ENCODE assay signal across 1 cellular context in the genomic region with DNA sequence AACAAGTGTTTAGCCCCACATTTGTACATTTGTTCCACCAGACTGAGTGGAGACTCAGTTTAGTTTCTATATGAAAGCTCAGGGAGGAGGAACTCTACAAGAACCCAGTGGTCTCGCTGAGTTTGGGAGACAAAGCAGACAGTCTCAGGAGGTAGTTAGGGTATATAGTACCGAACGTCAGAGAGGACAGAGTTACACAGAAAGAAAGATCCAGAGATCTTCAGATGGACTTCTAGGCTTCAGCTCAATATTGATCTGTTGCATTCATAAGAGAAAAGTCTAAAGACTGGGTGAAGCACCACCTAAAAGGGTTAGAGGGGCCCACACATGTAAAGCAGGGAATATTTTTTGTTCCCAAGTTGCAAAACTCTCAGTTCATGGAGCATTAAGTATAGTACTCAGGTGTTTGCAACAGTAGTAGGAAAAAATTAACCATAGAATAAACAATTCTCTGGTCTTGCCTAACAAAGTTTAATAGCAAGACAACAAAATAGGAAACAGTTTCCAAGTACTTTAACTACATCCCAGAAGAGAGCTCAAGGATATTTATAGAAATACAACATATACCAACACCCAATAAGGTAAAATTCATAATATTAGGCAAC.
TF ChIP-seq lines count a peak whose summit lies in the region.

No MANE protein-coding gene starts in this region.

TF ChIP-seq in HepG2, 621 proteins besides CTCF, POLR2A, EP300 and RAD21 (continued from another document and continues in another):
- TF ChIP-seq HNF4G (IDR thresholded peaks at IDR 0.05; ENCODE audit: borderline replicate concordance, low read depth, low read length) (peak; percentile 76; the same call in 1 of the 2 replicates), HNF4G (CRISPR knock-in tag; IDR thresholded peaks at IDR 0.05; ENCODE audit: borderline replicate concordance, low read depth) (0 out of 2 replicates have a peak, but pooled peaks have one; percentile 26), HNRNPLL (IDR thresholded peaks at IDR 0.05; ENCODE audit: low read depth, low read length, poor library complexity, severe bottlenecking) (no peak), ZNF777 (CRISPR knock-in tag; IDR thresholded peaks at IDR 0.05) (no peak), ASH2L (IDR thresholded peaks at IDR 0.05; ENCODE audit: insufficient read length, low read depth, low read length) (peak; percentile 95), ZNF660 (CRISPR knock-in tag; IDR thresholded peaks at IDR 0.05; ENCODE audit: borderline replicate concordance, low read depth) (no peak), SRSF4 (IDR thresholded peaks at IDR 0.05; ENCODE audit: low read depth, low read length, poor library complexity, severe bottlenecking) (no peak), ELF1 (CRISPR knock-in tag; IDR thresholded peaks at IDR 0.05) (no peak), HOXA9 (CRISPR knock-in tag; IDR thresholded peaks at IDR 0.05; ENCODE audit: borderline replicate concordance) (no peak), MEIS2 (CRISPR knock-in tag; IDR thresholded peaks at IDR 0.05) (no peak), ISL2 (CRISPR knock-in tag; IDR thresholded peaks at IDR 0.05) (peak; percentile 97), ZFX (CRISPR knock-in tag; IDR thresholded peaks at IDR 0.05; ENCODE audit: low read depth) (no peak), ZNF768 (CRISPR knock-in tag; IDR thresholded peaks at IDR 0.05) (no peak), ZBTB3 (CRISPR knock-in tag; IDR thresholded peaks at IDR 0.05; ENCODE audit: borderline replicate concordance, low read depth) (no peak), KDM6A (CRISPR knock-in tag; IDR thresholded peaks at IDR 0.05; ENCODE audit: low read depth) (peak; percentile 92), ZNF616 (CRISPR knock-in tag; IDR thresholded peaks at IDR 0.05; ENCODE audit: low read depth) (no peak), YY1 (IDR thresholded peaks at IDR 0.05; ENCODE audit: insufficient read depth, insufficient replicate concordance, low read depth, low read length) (no peak), ZFP62 (CRISPR knock-in tag; IDR thresholded peaks at IDR 0.05) (no peak), ZNF232 (CRISPR knock-in tag; IDR thresholded peaks at IDR 0.05; ENCODE audit: borderline replicate concordance) (no peak), AGO2 (optimal IDR thresholded peaks at IDR 0.05; ENCODE audit: low read depth, low read length) (no peak), SP1 (IDR thresholded peaks at IDR 0.05) (no peak), SP1 (CRISPR knock-in tag; IDR thresholded peaks at IDR 0.05) (no peak), ZNF605 (CRISPR knock-in tag; IDR thresholded peaks at IDR 0.05) (no peak), ZNF20 (CRISPR knock-in tag; IDR thresholded peaks at IDR 0.05) (no peak), HMG20B (CRISPR knock-in tag; conservative IDR thresholded peaks at IDR 0.05) (0 out of 2 replicates have a peak, but pooled peaks have one; percentile 56), ZNF101 (CRISPR knock-in tag; IDR thresholded peaks at IDR 0.05; ENCODE audit: borderline replicate concordance, low read depth) (no peak), ZBTB20 (CRISPR knock-in tag; IDR thresholded peaks at IDR 0.05; ENCODE audit: borderline replicate concordance, low read depth) (no peak), ZNF562 (CRISPR knock-in tag; IDR thresholded peaks at IDR 0.05; ENCODE audit: borderline replicate concordance) (no peak), SMC3 (IDR thresholded peaks at IDR 0.05; ENCODE audit: low read length) (peak; percentile 22; the same call in 1 of the 2 replicates), ZBTB8A (CRISPR knock-in tag; IDR thresholded peaks at IDR 0.05; ENCODE audit: borderline replicate concordance, low read depth) (no peak), ARNT2 (CRISPR knock-in tag; IDR thresholded peaks at IDR 0.05; ENCODE audit: low read depth) (peak; percentile 41; the same call in 1 of the 2 replicates), ZC3H4 (CRISPR knock-in tag; IDR thresholded peaks at IDR 0.05; ENCODE audit: borderline replicate concordance) (no peak), HMG20A (CRISPR knock-in tag; IDR thresholded peaks at IDR 0.05; ENCODE audit: borderline replicate concordance) (peak; percentile 91), NFE2 (CRISPR knock-in tag; IDR thresholded peaks at IDR 0.05) (no peak)
- TF ChIP-seq, protein P1, sequence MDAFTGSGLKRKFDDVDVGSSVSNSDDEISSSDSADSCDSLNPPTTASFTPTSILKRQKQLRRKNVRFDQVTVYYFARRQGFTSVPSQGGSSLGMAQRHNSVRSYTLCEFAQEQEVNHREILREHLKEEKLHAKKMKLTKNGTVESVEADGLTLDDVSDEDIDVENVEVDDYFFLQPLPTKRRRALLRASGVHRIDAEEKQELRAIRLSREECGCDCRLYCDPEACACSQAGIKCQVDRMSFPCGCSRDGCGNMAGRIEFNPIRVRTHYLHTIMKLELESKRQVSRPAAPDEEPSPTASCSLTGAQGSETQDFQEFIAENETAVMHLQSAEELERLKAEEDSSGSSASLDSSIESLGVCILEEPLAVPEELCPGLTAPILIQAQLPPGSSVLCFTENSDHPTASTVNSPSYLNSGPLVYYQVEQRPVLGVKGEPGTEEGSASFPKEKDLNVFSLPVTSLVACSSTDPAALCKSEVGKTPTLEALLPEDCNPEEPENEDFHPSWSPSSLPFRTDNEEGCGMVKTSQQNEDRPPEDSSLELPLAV (CRISPR knock-in tag; conservative IDR thresholded peaks at IDR 0.05; ENCODE audit: low read depth) = no peak
- TF ChIP-seq, protein P2, sequence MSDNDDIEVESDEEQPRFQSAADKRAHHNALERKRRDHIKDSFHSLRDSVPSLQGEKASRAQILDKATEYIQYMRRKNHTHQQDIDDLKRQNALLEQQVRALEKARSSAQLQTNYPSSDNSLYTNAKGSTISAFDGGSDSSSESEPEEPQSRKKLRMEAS (IDR thresholded peaks at IDR 0.05) = peak; percentile 38; the same call in 1 of the 2 replicates
- TF ChIP-seq, protein P3, sequence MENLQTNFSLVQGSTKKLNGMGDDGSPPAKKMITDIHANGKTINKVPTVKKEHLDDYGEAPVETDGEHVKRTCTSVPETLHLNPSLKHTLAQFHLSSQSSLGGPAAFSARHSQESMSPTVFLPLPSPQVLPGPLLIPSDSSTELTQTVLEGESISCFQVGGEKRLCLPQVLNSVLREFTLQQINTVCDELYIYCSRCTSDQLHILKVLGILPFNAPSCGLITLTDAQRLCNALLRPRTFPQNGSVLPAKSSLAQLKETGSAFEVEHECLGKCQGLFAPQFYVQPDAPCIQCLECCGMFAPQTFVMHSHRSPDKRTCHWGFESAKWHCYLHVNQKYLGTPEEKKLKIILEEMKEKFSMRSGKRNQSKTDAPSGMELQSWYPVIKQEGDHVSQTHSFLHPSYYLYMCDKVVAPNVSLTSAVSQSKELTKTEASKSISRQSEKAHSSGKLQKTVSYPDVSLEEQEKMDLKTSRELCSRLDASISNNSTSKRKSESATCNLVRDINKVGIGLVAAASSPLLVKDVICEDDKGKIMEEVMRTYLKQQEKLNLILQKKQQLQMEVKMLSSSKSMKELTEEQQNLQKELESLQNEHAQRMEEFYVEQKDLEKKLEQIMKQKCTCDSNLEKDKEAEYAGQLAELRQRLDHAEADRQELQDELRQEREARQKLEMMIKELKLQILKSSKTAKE (CRISPR knock-in tag; IDR thresholded peaks at IDR 0.05; ENCODE audit: borderline replicate concordance) = no peak
- TF ChIP-seq, protein P4, sequence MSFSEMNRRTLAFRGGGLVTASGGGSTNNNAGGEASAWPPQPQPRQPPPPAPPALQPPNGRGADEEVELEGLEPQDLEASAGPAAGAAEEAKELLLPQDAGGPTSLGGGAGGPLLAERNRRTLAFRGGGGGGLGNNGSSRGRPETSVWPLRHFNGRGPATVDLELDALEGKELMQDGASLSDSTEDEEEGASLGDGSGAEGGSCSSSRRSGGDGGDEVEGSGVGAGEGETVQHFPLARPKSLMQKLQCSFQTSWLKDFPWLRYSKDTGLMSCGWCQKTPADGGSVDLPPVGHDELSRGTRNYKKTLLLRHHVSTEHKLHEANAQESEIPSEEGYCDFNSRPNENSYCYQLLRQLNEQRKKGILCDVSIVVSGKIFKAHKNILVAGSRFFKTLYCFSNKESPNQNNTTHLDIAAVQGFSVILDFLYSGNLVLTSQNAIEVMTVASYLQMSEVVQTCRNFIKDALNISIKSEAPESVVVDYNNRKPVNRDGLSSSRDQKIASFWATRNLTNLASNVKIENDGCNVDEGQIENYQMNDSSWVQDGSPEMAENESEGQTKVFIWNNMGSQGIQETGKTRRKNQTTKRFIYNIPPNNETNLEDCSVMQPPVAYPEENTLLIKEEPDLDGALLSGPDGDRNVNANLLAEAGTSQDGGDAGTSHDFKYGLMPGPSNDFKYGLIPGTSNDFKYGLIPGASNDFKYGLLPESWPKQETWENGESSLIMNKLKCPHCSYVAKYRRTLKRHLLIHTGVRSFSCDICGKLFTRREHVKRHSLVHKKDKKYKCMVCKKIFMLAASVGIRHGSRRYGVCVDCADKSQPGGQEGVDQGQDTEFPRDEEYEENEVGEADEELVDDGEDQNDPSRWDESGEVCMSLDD (CRISPR knock-in tag; IDR thresholded peaks at IDR 0.05; ENCODE audit: borderline replicate concordance) = no peak
- TF ChIP-seq, protein P5, sequence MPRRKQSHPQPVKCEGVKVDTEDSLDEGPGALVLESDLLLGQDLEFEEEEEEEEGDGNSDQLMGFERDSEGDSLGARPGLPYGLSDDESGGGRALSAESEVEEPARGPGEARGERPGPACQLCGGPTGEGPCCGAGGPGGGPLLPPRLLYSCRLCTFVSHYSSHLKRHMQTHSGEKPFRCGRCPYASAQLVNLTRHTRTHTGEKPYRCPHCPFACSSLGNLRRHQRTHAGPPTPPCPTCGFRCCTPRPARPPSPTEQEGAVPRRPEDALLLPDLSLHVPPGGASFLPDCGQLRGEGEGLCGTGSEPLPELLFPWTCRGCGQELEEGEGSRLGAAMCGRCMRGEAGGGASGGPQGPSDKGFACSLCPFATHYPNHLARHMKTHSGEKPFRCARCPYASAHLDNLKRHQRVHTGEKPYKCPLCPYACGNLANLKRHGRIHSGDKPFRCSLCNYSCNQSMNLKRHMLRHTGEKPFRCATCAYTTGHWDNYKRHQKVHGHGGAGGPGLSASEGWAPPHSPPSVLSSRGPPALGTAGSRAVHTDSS (CRISPR knock-in tag; conservative IDR thresholded peaks at IDR 0.05) = no peak
- TF ChIP-seq, protein P6, sequence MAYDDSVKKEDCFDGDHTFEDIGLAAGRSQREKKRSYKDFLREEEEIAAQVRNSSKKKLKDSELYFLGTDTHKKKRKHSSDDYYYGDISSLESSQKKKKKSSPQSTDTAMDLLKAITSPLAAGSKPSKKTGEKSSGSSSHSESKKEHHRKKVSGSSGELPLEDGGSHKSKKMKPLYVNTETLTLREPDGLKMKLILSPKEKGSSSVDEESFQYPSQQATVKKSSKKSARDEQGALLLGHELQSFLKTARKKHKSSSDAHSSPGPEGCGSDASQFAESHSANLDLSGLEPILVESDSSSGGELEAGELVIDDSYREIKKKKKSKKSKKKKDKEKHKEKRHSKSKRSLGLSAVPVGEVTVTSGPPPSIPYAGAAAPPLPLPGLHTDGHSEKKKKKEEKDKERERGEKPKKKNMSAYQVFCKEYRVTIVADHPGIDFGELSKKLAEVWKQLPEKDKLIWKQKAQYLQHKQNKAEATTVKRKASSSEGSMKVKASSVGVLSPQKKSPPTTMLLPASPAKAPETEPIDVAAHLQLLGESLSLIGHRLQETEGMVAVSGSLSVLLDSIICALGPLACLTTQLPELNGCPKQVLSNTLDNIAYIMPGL (CRISPR knock-in tag; IDR thresholded peaks at IDR 0.05; ENCODE audit: borderline replicate concordance in 1 of 2, low read depth in 1 of 2) = peak; percentile 16 to 51; a peak in 1 of 4 replicates
- TF ChIP-seq, protein P7, sequence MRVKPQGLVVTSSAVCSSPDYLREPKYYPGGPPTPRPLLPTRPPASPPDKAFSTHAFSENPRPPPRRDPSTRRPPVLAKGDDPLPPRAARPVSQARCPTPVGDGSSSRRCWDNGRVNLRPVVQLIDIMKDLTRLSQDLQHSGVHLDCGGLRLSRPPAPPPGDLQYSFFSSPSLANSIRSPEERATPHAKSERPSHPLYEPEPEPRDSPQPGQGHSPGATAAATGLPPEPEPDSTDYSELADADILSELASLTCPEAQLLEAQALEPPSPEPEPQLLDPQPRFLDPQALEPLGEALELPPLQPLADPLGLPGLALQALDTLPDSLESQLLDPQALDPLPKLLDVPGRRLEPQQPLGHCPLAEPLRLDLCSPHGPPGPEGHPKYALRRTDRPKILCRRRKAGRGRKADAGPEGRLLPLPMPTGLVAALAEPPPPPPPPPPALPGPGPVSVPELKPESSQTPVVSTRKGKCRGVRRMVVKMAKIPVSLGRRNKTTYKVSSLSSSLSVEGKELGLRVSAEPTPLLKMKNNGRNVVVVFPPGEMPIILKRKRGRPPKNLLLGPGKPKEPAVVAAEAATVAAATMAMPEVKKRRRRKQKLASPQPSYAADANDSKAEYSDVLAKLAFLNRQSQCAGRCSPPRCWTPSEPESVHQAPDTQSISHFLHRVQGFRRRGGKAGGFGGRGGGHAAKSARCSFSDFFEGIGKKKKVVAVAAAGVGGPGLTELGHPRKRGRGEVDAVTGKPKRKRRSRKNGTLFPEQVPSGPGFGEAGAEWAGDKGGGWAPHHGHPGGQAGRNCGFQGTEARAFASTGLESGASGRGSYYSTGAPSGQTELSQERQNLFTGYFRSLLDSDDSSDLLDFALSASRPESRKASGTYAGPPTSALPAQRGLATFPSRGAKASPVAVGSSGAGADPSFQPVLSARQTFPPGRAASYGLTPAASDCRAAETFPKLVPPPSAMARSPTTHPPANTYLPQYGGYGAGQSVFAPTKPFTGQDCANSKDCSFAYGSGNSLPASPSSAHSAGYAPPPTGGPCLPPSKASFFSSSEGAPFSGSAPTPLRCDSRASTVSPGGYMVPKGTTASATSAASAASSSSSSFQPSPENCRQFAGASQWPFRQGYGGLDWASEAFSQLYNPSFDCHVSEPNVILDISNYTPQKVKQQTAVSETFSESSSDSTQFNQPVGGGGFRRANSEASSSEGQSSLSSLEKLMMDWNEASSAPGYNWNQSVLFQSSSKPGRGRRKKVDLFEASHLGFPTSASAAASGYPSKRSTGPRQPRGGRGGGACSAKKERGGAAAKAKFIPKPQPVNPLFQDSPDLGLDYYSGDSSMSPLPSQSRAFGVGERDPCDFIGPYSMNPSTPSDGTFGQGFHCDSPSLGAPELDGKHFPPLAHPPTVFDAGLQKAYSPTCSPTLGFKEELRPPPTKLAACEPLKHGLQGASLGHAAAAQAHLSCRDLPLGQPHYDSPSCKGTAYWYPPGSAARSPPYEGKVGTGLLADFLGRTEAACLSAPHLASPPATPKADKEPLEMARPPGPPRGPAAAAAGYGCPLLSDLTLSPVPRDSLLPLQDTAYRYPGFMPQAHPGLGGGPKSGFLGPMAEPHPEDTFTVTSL (CRISPR knock-in tag; IDR thresholded peaks at IDR 0.05; ENCODE audit: borderline replicate concordance) = peak; percentile 96
- TF ChIP-seq, protein P8, sequence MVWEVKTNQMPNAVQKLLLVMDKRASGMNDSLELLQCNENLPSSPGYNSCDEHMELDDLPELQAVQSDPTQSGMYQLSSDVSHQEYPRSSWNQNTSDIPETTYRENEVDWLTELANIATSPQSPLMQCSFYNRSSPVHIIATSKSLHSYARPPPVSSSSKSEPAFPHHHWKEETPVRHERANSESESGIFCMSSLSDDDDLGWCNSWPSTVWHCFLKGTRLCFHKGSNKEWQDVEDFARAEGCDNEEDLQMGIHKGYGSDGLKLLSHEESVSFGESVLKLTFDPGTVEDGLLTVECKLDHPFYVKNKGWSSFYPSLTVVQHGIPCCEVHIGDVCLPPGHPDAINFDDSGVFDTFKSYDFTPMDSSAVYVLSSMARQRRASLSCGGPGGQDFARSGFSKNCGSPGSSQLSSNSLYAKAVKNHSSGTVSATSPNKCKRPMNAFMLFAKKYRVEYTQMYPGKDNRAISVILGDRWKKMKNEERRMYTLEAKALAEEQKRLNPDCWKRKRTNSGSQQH (CRISPR knock-in tag; IDR thresholded peaks at IDR 0.05; ENCODE audit: low read depth) = no peak
